Comparison of ENCODE assay signal across 9 cellular contexts in genomic region chr19:10295305-10295846, GRCh38. TPM values are rescaled to one million over a fixed set of nuclear protein-coding genes. Genes with fewer than 3 reads are reported as not detected.
DNase-seq lines count a peak whose midpoint lies in the region; ATAC-seq, FAIRE-seq and TF ChIP-seq lines count a peak whose summit lies in the region.
"Had no signal": no experiment of that assay in that cellular context is flagged by ENCODE, and none has a peak within 500 bp of the region (broad histone marks: within the 10 kb centered on the region; RNA-seq: fewer than 3 reads in every experiment).

No MANE protein-coding gene starts in this region.

- no peak for DNase-seq in Jurkat, Clone E6-1 (ENCODE audit: low read depth, low spot score)
- DNase-seq in activated T-helper 2 cell treated with anti-CD3 and anti-CD28 coated beads, Interferon-gamma antibody, Interleukin-2, Interleukin-4, amounts not matched to agents 10 μg/mL and 5 μg/mL and 100 μg/mL, durations not matched to agents 14 hours and 24 hours and 36 hours (ENCODE audit: low spot score) = peak; percentile 64
- DNase-seq in keratinocyte (ENCODE audit: low read depth, low spot score) (no peak), adrenal gland (no peak)

- peak overlapping the region; percentile 8 for H3K4me3 ChIP-seq in GM12875 (ENCODE audit: low read depth, low read length)
- peak overlapping the region; percentile 40 for H3K4me3 ChIP-seq in Jurkat, Clone E6-1 (ENCODE audit: low read length)
- H3K4me3 ChIP-seq in keratinocyte (ENCODE audit: control insufficient read depth in 2 of 3, extremely low read depth in 1 of 3, insufficient read depth in 2 of 3, low read depth in 1 of 3, low read length in 3 of 3) = peak overlapping the region in 1 of 3 experiments; percentile 26
- peak overlapping the region in 3 of 5 donors; percentile 29 to 57 (median 33) for H3K4me3 ChIP-seq in subcutaneous abdominal adipose tissue (ENCODE audit: low read depth in 1 of 5, low read length in 5 of 5)
- H3K4me3 ChIP-seq in adrenal gland = peak overlapping the region in 1 of 4 donors; percentile 31
- H3K4me3 ChIP-seq: ovary had no signal

- H3K9me3 Mint-ChIP-seq in activated T-helper 2 cell treated with anti-CD3 and anti-CD28 coated beads, Interferon-gamma antibody, Interleukin-2, Interleukin-4, amounts not matched to agents 10 μg/mL and 5 μg/mL and 100 μg/mL, durations not matched to agents 14 hours and 24 hours and 36 hours = no peaks in the 10 kb centered on the region

- no peak overlapping the region for H3K27ac Mint-ChIP-seq in activated T-helper 2 cell treated with anti-CD3 and anti-CD28 coated beads, Interferon-gamma antibody, Interleukin-2, Interleukin-4, amounts not matched to agents 10 μg/mL and 5 μg/mL and 100 μg/mL, durations not matched to agents 14 hours and 24 hours and 36 hours

- intact Hi-C loops in activated T-helper 2 cell treated with anti-CD3 and anti-CD28 coated beads, Interferon-gamma antibody, Interleukin-2, Interleukin-4, amounts not matched to agents 10 μg/mL and 5 μg/mL and 100 μg/mL, durations not matched to agents 14 hours and 24 hours and 36 hours (cut with micrococcal nuclease) = loop anchor here (1.0 to 10.0 kb wide), 2 partner anchors 8 to 359 kb away; partner anchors contain the start of gene ILF3
- intact Hi-C loops in adrenal gland (cut with DNase I) = no loop called here

- dilution Hi-C loops in keratinocyte (cut with MboI; ENCODE audit: extremely low pct_ligation_motif_present, low sequenced_read_pairs) = no loop called here

- H3K4me1 Mint-ChIP-seq in activated T-helper 2 cell treated with anti-CD3 and anti-CD28 coated beads, Interferon-gamma antibody, Interleukin-2, Interleukin-4, amounts not matched to agents 10 μg/mL and 5 μg/mL and 100 μg/mL, durations not matched to agents 14 hours and 24 hours and 36 hours (ENCODE audit: low read depth) = peaks cover 35% of the 10 kb centered on the region

- H3K27ac ChIP-seq in keratinocyte (ENCODE audit: control insufficient read depth, insufficient read depth, low read length) (no peak overlapping the region), subcutaneous abdominal adipose tissue (ENCODE audit: low read depth, low read length) (no peak overlapping the region), adrenal gland (no peak overlapping the region)
- H3K27ac ChIP-seq: ovary had no signal

- TF ChIP-seq CTCF in GM12875 (IDR thresholded peaks at IDR 0.05; ENCODE audit: borderline replicate concordance, insufficient read depth, low read depth, low read length) (peak; percentile 20; the same call in 1 of the 2 replicates), keratinocyte (optimal IDR thresholded peaks at IDR 0.05 in 1 of 3, IDR thresholded peaks at IDR 0.05 in 1 of 3, conservative IDR thresholded peaks at IDR 0.05 in 1 of 3; ENCODE audit: extremely low read depth in 1 of 3, insufficient read depth in 2 of 3, low read length in 3 of 3) (no peak), adrenal gland (IDR thresholded peaks at IDR 0.05) (no peak)

- no peak for FAIRE-seq in keratinocyte (lab: Jason Lieb, UNC)

- peaks cover 12% of the 10 kb centered on the region for H3K4me1 ChIP-seq in keratinocyte (ENCODE audit: control insufficient read depth, extremely low read depth, insufficient read depth, low read length)
- peaks cover 2 to 60% (median 38%) of the 10 kb centered on the region in 5 donors for H3K4me1 ChIP-seq in subcutaneous abdominal adipose tissue (ENCODE audit: control insufficient read depth in 5 of 5, insufficient read depth in 5 of 5, low read length in 5 of 5)
- peaks cover 9 to 38% of the 10 kb centered on the region in 2 donors for H3K4me1 ChIP-seq in adrenal gland (replicated peaks in 1 of 2)

- H3K36me3 Mint-ChIP-seq in activated T-helper 2 cell treated with anti-CD3 and anti-CD28 coated beads, Interferon-gamma antibody, Interleukin-2, Interleukin-4, amounts not matched to agents 10 μg/mL and 5 μg/mL and 100 μg/mL, durations not matched to agents 14 hours and 24 hours and 36 hours (ENCODE audit: low read depth) = peaks cover 9% of the 10 kb centered on the region

- H3K27me3 ChIP-seq in keratinocyte (ENCODE audit: control insufficient read depth, extremely low read depth, insufficient read depth, low read length) (peaks cover 65% of the 10 kb centered on the region), subcutaneous abdominal adipose tissue (ENCODE audit: control insufficient read depth in 5 of 5, insufficient read depth in 4 of 5, low read length in 5 of 5) (peaks cover 42 to 66% (median 52%) of the 10 kb centered on the region in 5 donors), adrenal gland (peaks cover 61% of the 10 kb centered on the region)

- ATAC-seq in HG03139 (IDR thresholded peaks at IDR 0.05; ENCODE audit: unreplicated experiment) (no peak), GM18868 (IDR thresholded peaks at IDR 0.05; ENCODE audit: unreplicated experiment) (no peak)

- no peak overlapping the region for H3K9ac ChIP-seq in keratinocyte (ENCODE audit: control insufficient read depth, extremely low read depth, insufficient read depth, low read length)
- no peak overlapping the region for H3K9ac ChIP-seq in subcutaneous abdominal adipose tissue (ENCODE audit: low read length in 5 of 5)

- H3K9me1 ChIP-seq in keratinocyte (ENCODE audit: control insufficient read depth, extremely low read depth, insufficient read depth, low read length) = no peaks in the 10 kb centered on the region

- H3K36me3 ChIP-seq in keratinocyte (ENCODE audit: control insufficient read depth in 2 of 2, extremely low read depth in 1 of 2, insufficient read depth in 2 of 2, low read length in 2 of 2) (no peaks in the 10 kb centered on the region), subcutaneous abdominal adipose tissue (ENCODE audit: control insufficient read depth in 5 of 5, insufficient read depth in 5 of 5, low read length in 5 of 5) (no peaks in the 10 kb centered on the region), adrenal gland (replicated peaks in 1 of 2) (no peaks in the 10 kb centered on the region)
- H3K36me3 ChIP-seq: ovary had no signal

- H3K4me3 Mint-ChIP-seq in activated T-helper 2 cell treated with anti-CD3 and anti-CD28 coated beads, Interferon-gamma antibody, Interleukin-2, Interleukin-4, amounts not matched to agents 10 μg/mL and 5 μg/mL and 100 μg/mL, durations not matched to agents 14 hours and 24 hours and 36 hours (ENCODE audit: low read depth) = peak overlapping the region; percentile 69

- no peak for TF ChIP-seq POLR2A in adrenal gland (IDR thresholded peaks at IDR 0.05)

- H3K27me3 Mint-ChIP-seq in activated T-helper 2 cell treated with anti-CD3 and anti-CD28 coated beads, Interferon-gamma antibody, Interleukin-2, Interleukin-4, amounts not matched to agents 10 μg/mL and 5 μg/mL and 100 μg/mL, durations not matched to agents 14 hours and 24 hours and 36 hours (ENCODE audit: low read depth) = peaks cover 51% of the 10 kb centered on the region

- WGBS in adrenal gland, 4 donors = 2 to 7% (median 4%) methylated on average over 8 to 48 of the region's 48 CpGs

- no peaks in the 10 kb centered on the region for H3K79me2 ChIP-seq in keratinocyte (ENCODE audit: control insufficient read depth, insufficient read depth, low read length)

- H2AFZ ChIP-seq in keratinocyte (ENCODE audit: control insufficient read depth, low read length) = no peak overlapping the region

- peak overlapping the region; percentile 45 for H3K4me2 ChIP-seq in keratinocyte (ENCODE audit: control insufficient read depth, extremely low read depth, insufficient read depth, low read depth, low read length)

- H3K9me3 ChIP-seq in keratinocyte (ENCODE audit: control insufficient read depth, low read depth, low read length) = no peaks in the 10 kb centered on the region
- no peaks in the 10 kb centered on the region for H3K9me3 ChIP-seq in subcutaneous abdominal adipose tissue (ENCODE audit: control insufficient read depth in 5 of 5, low read length in 5 of 5)
- H3K9me3 ChIP-seq in adrenal gland (replicated peaks in 1 of 3) = no peaks in the 10 kb centered on the region
- H3K9me3 ChIP-seq: ovary had no signal

- no peaks in the 10 kb centered on the region for H4K20me1 ChIP-seq in keratinocyte (ENCODE audit: control insufficient read depth, extremely low read depth, insufficient read depth, low read length)

RNA-seq across cellular contexts. Expression of gene ICAM5, which starts 5.6 kb away (rescaled TPM):
- 11.3 TPM for polyA plus RNA-seq in Jurkat, Clone E6-1 (2012; ENCODE audit: insufficient read depth, insufficient read length)
- total RNA-seq in activated T-helper 2 cell treated with anti-CD3 and anti-CD28 coated beads, Interferon-gamma antibody, Interleukin-2, Interleukin-4, amounts not matched to agents 10 μg/mL and 5 μg/mL and 100 μg/mL, durations not matched to agents 14 hours and 24 hours and 36 hours = 2.6 and 3.5 TPM in 2 replicates
- polyA plus RNA-seq in keratinocyte (0.20 to 0.55 TPM (median 0.43 TPM) in 3 replicates), adrenal gland (under 1 TPM in 2 of 3 donors, not detected in 1; 0.20 to 0.64 TPM)
- polyA plus RNA-seq in keratinocyte (2011; ENCODE audit: low read depth) = 0.20 TPM
- polyA plus RNA-seq in keratinocyte (2011; cell fraction: cytosol; rRNA removed) = 0.02 and 0.09 TPM in 2 replicates
- polyA plus RNA-seq in keratinocyte (2011; cell fraction: nucleus; rRNA removed) = 2.2 and 5.0 TPM in 2 replicates
- 0.28 and 0.66 TPM in 2 replicates for polyA plus RNA-seq in keratinocyte (2012; ENCODE audit: low replicate concordance)
- polyA minus RNA-seq in keratinocyte = 0.10 TPM in 1 of 3 replicates, not detected in the others
- not detected for polyA minus RNA-seq in keratinocyte (2011; cell fraction: cytosol; rRNA and poly(A)+ RNA removed)
- 0.32 and 0.47 TPM in 2 replicates for polyA minus RNA-seq in keratinocyte (2011; cell fraction: nucleus; rRNA and poly(A)+ RNA removed)
- total RNA-seq in adrenal gland = 1 to 10 TPM in 1 of 8 donors, under 1 TPM in 5, not detected in 2; 0.13 to 2.2 (median 0.50) TPM

RNA-seq across cellular contexts. Expression of gene ICAM4, which starts 8.6 kb away (rescaled TPM):
- 11.5 TPM for polyA plus RNA-seq in Jurkat, Clone E6-1 (2012; ENCODE audit: insufficient read depth, insufficient read length)
- total RNA-seq in activated T-helper 2 cell treated with anti-CD3 and anti-CD28 coated beads, Interferon-gamma antibody, Interleukin-2, Interleukin-4, amounts not matched to agents 10 μg/mL and 5 μg/mL and 100 μg/mL, durations not matched to agents 14 hours and 24 hours and 36 hours = 1.4 and 1.6 TPM in 2 replicates
- polyA plus RNA-seq in keratinocyte (0.18 to 0.35 TPM (median 0.25 TPM) in 3 replicates), adrenal gland (under 1 TPM in 2 of 3 donors, not detected in 1; 0.34 to 0.48 TPM)
- polyA plus RNA-seq in keratinocyte (2011; ENCODE audit: low read depth) = not detected
- polyA plus RNA-seq in keratinocyte (2011; cell fraction: cytosol; rRNA removed) = 0.11 and 0.38 TPM in 2 replicates
- 0.21 and 0.23 TPM in 2 replicates for polyA plus RNA-seq in keratinocyte (2011; cell fraction: nucleus; rRNA removed)
- polyA plus RNA-seq in keratinocyte (2012; ENCODE audit: low replicate concordance) = 0.16 and 0.23 TPM in 2 replicates
- 0.43 to 0.49 TPM in 2 of 3 replicates, not detected in the other for polyA minus RNA-seq in keratinocyte
- not detected for polyA minus RNA-seq in keratinocyte (2011; cell fraction: cytosol; rRNA and poly(A)+ RNA removed)
- polyA minus RNA-seq in keratinocyte (2011; cell fraction: nucleus; rRNA and poly(A)+ RNA removed) = not detected in 2 replicates
- 1 to 10 TPM in 1 of 8 donors, under 1 TPM in 4, not detected in 3; 0.39 to 1.0 (median 0.53) TPM for total RNA-seq in adrenal gland

RNA-seq across cellular contexts. Expression of gene ZGLP1, which starts 14.2 kb away (rescaled TPM):
- 4.2 TPM for polyA plus RNA-seq in Jurkat, Clone E6-1 (2012; ENCODE audit: insufficient read depth, insufficient read length)
- total RNA-seq in activated T-helper 2 cell treated with anti-CD3 and anti-CD28 coated beads, Interferon-gamma antibody, Interleukin-2, Interleukin-4, amounts not matched to agents 10 μg/mL and 5 μg/mL and 100 μg/mL, durations not matched to agents 14 hours and 24 hours and 36 hours = 3.2 and 3.5 TPM in 2 replicates
- polyA plus RNA-seq in keratinocyte (0.43 to 2.1 TPM (median 0.71 TPM) in 3 replicates), adrenal gland (10 to 100 TPM in 1 of 3 donors, 1 to 10 TPM in 1, under 1 TPM in 1; 0.48 to 38.8 (median 8.8) TPM)
- polyA plus RNA-seq in keratinocyte (2011; ENCODE audit: low read depth) = 0.50 TPM
- 0.46 and 0.53 TPM in 2 replicates for polyA plus RNA-seq in keratinocyte (2011; cell fraction: cytosol; rRNA removed)
- 2.8 and 3.4 TPM in 2 replicates for polyA plus RNA-seq in keratinocyte (2011; cell fraction: nucleus; rRNA removed)
- 0.99 and 2.6 TPM in 2 replicates for polyA plus RNA-seq in keratinocyte (2012; ENCODE audit: low replicate concordance)
- polyA minus RNA-seq in keratinocyte = 0.35 TPM in 1 of 3 replicates, not detected in the others
- not detected for polyA minus RNA-seq in keratinocyte (2011; cell fraction: cytosol; rRNA and poly(A)+ RNA removed)
- polyA minus RNA-seq in keratinocyte (2011; cell fraction: nucleus; rRNA and poly(A)+ RNA removed) = 0.63 and 0.93 TPM in 2 replicates
- 1 to 10 TPM in 6 of 8 donors, not detected in 2; 1.0 to 4.5 (median 2.0) TPM for total RNA-seq in adrenal gland

RNA-seq across cellular contexts. Expression of gene FDX2, which starts 20.4 kb away (rescaled TPM):
- 20.5 TPM for polyA plus RNA-seq in Jurkat, Clone E6-1 (2012; ENCODE audit: insufficient read depth, insufficient read length)
- 16.8 and 18.0 TPM in 2 replicates for total RNA-seq in activated T-helper 2 cell treated with anti-CD3 and anti-CD28 coated beads, Interferon-gamma antibody, Interleukin-2, Interleukin-4, amounts not matched to agents 10 μg/mL and 5 μg/mL and 100 μg/mL, durations not matched to agents 14 hours and 24 hours and 36 hours
- polyA plus RNA-seq in keratinocyte (19.2 to 28.8 TPM (median 21.8 TPM) in 3 replicates), adrenal gland (10 to 100 TPM; 26.6 to 45.3 (median 33.4) TPM)
- polyA plus RNA-seq in keratinocyte (2011; ENCODE audit: low read depth) = 2.1 TPM
- 15.8 and 37.7 TPM in 2 replicates for polyA plus RNA-seq in keratinocyte (2011; cell fraction: cytosol; rRNA removed)
- 13.6 and 20.1 TPM in 2 replicates for polyA plus RNA-seq in keratinocyte (2011; cell fraction: nucleus; rRNA removed)
- 19.8 and 24.8 TPM in 2 replicates for polyA plus RNA-seq in keratinocyte (2012; ENCODE audit: low replicate concordance)
- 10.7 to 20.7 TPM (median 15.4 TPM) in 3 replicates for polyA minus RNA-seq in keratinocyte
- 19.0 TPM for polyA minus RNA-seq in keratinocyte (2011; cell fraction: cytosol; rRNA and poly(A)+ RNA removed)
- 4.6 and 5.2 TPM in 2 replicates for polyA minus RNA-seq in keratinocyte (2011; cell fraction: nucleus; rRNA and poly(A)+ RNA removed)
- 10 to 100 TPM; 21.1 to 35.1 (median 29.8) TPM for total RNA-seq in adrenal gland

RNA-seq across cellular contexts. Expression of gene ICAM1, which starts 24.5 kb away (rescaled TPM):
- 4.1 TPM for polyA plus RNA-seq in Jurkat, Clone E6-1 (2012; ENCODE audit: insufficient read depth, insufficient read length)
- 75.3 and 75.7 TPM in 2 replicates for total RNA-seq in activated T-helper 2 cell treated with anti-CD3 and anti-CD28 coated beads, Interferon-gamma antibody, Interleukin-2, Interleukin-4, amounts not matched to agents 10 μg/mL and 5 μg/mL and 100 μg/mL, durations not matched to agents 14 hours and 24 hours and 36 hours
- polyA plus RNA-seq in keratinocyte (0.30 to 0.56 TPM (median 0.35 TPM) in 3 replicates), adrenal gland (10 to 100 TPM in 2 of 3 donors, 1 to 10 TPM in 1; 8.8 to 27.6 (median 13.5) TPM)
- polyA plus RNA-seq in keratinocyte (2011; ENCODE audit: low read depth) = 1.3 TPM
- 0.29 and 0.57 TPM in 2 replicates for polyA plus RNA-seq in keratinocyte (2011; cell fraction: cytosol; rRNA removed)
- polyA plus RNA-seq in keratinocyte (2011; cell fraction: nucleus; rRNA removed) = 2.2 and 2.9 TPM in 2 replicates
- 0.48 and 0.51 TPM in 2 replicates for polyA plus RNA-seq in keratinocyte (2012; ENCODE audit: low replicate concordance)
- polyA minus RNA-seq in keratinocyte = 0.30 to 0.42 TPM in 2 of 3 replicates, not detected in the other
- polyA minus RNA-seq in keratinocyte (2011; cell fraction: cytosol; rRNA and poly(A)+ RNA removed) = 2.7 TPM
- polyA minus RNA-seq in keratinocyte (2011; cell fraction: nucleus; rRNA and poly(A)+ RNA removed) = 2.3 and 2.5 TPM in 2 replicates
- 10 to 100 TPM; 12.2 to 90.4 (median 34.4) TPM for total RNA-seq in adrenal gland
